16 cellular contexts compared by ENCODE assay signal in genomic region chr3:164018500-164018899, GRCh38.
A peak's percentile ranks its signal among the peaks of the same experiment; 100 is the strongest.
DNase-seq lines count a peak whose midpoint lies in the region; ATAC-seq and TF ChIP-seq lines count a peak whose summit lies in the region.
"Had no signal": no experiment of that assay in that cellular context is flagged by ENCODE, and none has a peak within 500 bp of the region (broad histone marks: within the 10 kb centered on the region; RNA-seq: fewer than 3 reads in every experiment).

No MANE protein-coding gene starts in this region.

- H3K36me3 ChIP-seq in endodermal cell (ENCODE audit: control insufficient read depth, insufficient read depth, low read length): no peaks in the 10 kb centered on the region

- DNase-seq in WTC11 (ENCODE audit: low spot score) (peak; percentile 18), endodermal cell (peak; percentile 45), iPS-NIHi7 (ENCODE audit: extremely low spot score) (peak; percentile 13), midbrain (lab: John Stamatoyannopoulos, UW) (no peak), inferior parietal cortex (ENCODE audit: extremely low spot score) (no peak)
- DNase-seq in activated T-cell treated with anti-CD3 and anti-CD28 coated beads, Interleukin-2, amount 50 U/mL, for 24 hours: no peak
- DNase-seq: C1 segment of cervical spinal cord; Calu3; CD4-positive, alpha-beta memory T cell; COR-L47; DMS53; DMS79 treated with DMSO at 0.1 percent for 48 hours; GF-D8; GOT3; H7 had no signal

- POLR2A ChIA-PET in WTC11 (lab: Charles Lee): no interaction called here

- TF ChIP-seq CTCF in WTC11 (IDR thresholded peaks at IDR 0.05) (no peak), endodermal cell (conservative IDR thresholded peaks at IDR 0.05) (peak; percentile 43)

- no peak overlapping the region for H3K27ac Mint-ChIP-seq in WTC11
- no peak overlapping the region for H3K27ac Mint-ChIP-seq in endodermal cell
- no peak overlapping the region for H3K27ac Mint-ChIP-seq in activated T-cell treated with anti-CD3 and anti-CD28 coated beads, Interleukin-2, amount 50 U/mL, for 24 hours
- H3K27ac Mint-ChIP-seq: CD4-positive, alpha-beta memory T cell had no signal

- no peaks in the 10 kb centered on the region for H3K36me3 Mint-ChIP-seq in WTC11
- H3K36me3 Mint-ChIP-seq in endodermal cell (ENCODE audit: low read depth): no peaks in the 10 kb centered on the region
- H3K36me3 Mint-ChIP-seq in activated T-cell treated with anti-CD3 and anti-CD28 coated beads, Interleukin-2, amount 50 U/mL, for 24 hours (ENCODE audit: low read depth): no peaks in the 10 kb centered on the region
- H3K36me3 Mint-ChIP-seq: CD4-positive, alpha-beta memory T cell had no signal

- no peaks in the 10 kb centered on the region for H3K27me3 ChIP-seq in endodermal cell (ENCODE audit: control insufficient read depth, insufficient read depth, low read length, poor library complexity, severe bottlenecking)

- peak; percentile 85 for ATAC-seq in WTC11
- ATAC-seq: HCT116 had no signal

- no peaks in the 10 kb centered on the region for H3K9me3 ChIP-seq in endodermal cell (ENCODE audit: control insufficient read depth, low read length)

- no peak overlapping the region for H3K27ac ChIP-seq in endodermal cell (ENCODE audit: low read depth, low read length)

- no peak overlapping the region for H3K9ac ChIP-seq in endodermal cell (ENCODE audit: extremely low read depth, low read length, poor library complexity, severe bottlenecking)

- WGBS in endodermal cell (ENCODE audit: insufficient coverage in 1 of 2, insufficient read length in 1 of 2), 2 experiments: 93 to 95% methylated on average over 7 to 9 of the region's 9 CpGs

- H3K4me1 ChIP-seq in endodermal cell (ENCODE audit: control insufficient read depth, insufficient read depth, low read length): no peaks in the 10 kb centered on the region

- no peaks in the 10 kb centered on the region for H3K9me3 Mint-ChIP-seq in WTC11
- no peaks in the 10 kb centered on the region for H3K9me3 Mint-ChIP-seq in endodermal cell
- peaks cover 4% of the 10 kb centered on the region for H3K9me3 Mint-ChIP-seq in activated T-cell treated with anti-CD3 and anti-CD28 coated beads, Interleukin-2, amount 50 U/mL, for 24 hours

- H3K4me3 Mint-ChIP-seq in WTC11 (no peak overlapping the region), endodermal cell (no peak overlapping the region)
- no peak overlapping the region for H3K4me3 Mint-ChIP-seq in activated T-cell treated with anti-CD3 and anti-CD28 coated beads, Interleukin-2, amount 50 U/mL, for 24 hours
- H3K4me3 Mint-ChIP-seq: CD4-positive, alpha-beta memory T cell had no signal

- CTCF ChIA-PET in WTC11 (lab: Charles Lee): no interaction called here

- no peak overlapping the region for H3K4me3 ChIP-seq in endodermal cell (ENCODE audit: low read length)

- H3K27me3 Mint-ChIP-seq in WTC11 (ENCODE audit: low read depth) (no peaks in the 10 kb centered on the region), endodermal cell (ENCODE audit: insufficient read depth) (no peaks in the 10 kb centered on the region)
- H3K27me3 Mint-ChIP-seq in activated T-cell treated with anti-CD3 and anti-CD28 coated beads, Interleukin-2, amount 50 U/mL, for 24 hours: no peaks in the 10 kb centered on the region
- H3K27me3 Mint-ChIP-seq: CD4-positive, alpha-beta memory T cell had no signal

- H3K4me1 Mint-ChIP-seq in WTC11 (no peaks in the 10 kb centered on the region), endodermal cell (no peaks in the 10 kb centered on the region)
- no peaks in the 10 kb centered on the region for H3K4me1 Mint-ChIP-seq in activated T-cell treated with anti-CD3 and anti-CD28 coated beads, Interleukin-2, amount 50 U/mL, for 24 hours (ENCODE audit: low read depth)
- H3K4me1 Mint-ChIP-seq: CD4-positive, alpha-beta memory T cell had no signal

TF ChIP-seq in WTC11, 78 proteins besides CTCF, POLR2A, EP300 and RAD21:
- TF ChIP-seq ATF6 (CRISPR knock-in tag; IDR thresholded peaks at IDR 0.05) (no peak), ZNF121 (CRISPR knock-in tag; IDR thresholded peaks at IDR 0.05) (no peak), CREM (CRISPR knock-in tag; IDR thresholded peaks at IDR 0.05) (no peak), ZNF671 (CRISPR knock-in tag; IDR thresholded peaks at IDR 0.05) (no peak), NFATC4 (CRISPR knock-in tag; IDR thresholded peaks at IDR 0.05) (no peak), GRHL2 (CRISPR knock-in tag; IDR thresholded peaks at IDR 0.05; ENCODE audit: insufficient replicate concordance, severe bottlenecking) (no peak), TP53 (CRISPR knock-in tag; IDR thresholded peaks at IDR 0.05) (no peak), JUN (CRISPR knock-in tag; IDR thresholded peaks at IDR 0.05) (no peak), IRF2 (CRISPR knock-in tag; IDR thresholded peaks at IDR 0.05; ENCODE audit: borderline replicate concordance, low read depth) (no peak)
- TF ChIP-seq, protein P1, sequence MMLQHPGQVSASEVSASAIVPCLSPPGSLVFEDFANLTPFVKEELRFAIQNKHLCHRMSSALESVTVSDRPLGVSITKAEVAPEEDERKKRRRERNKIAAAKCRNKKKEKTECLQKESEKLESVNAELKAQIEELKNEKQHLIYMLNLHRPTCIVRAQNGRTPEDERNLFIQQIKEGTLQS (CRISPR knock-in tag; conservative IDR thresholded peaks at IDR 0.05): no peak
- TF ChIP-seq, protein P2, sequence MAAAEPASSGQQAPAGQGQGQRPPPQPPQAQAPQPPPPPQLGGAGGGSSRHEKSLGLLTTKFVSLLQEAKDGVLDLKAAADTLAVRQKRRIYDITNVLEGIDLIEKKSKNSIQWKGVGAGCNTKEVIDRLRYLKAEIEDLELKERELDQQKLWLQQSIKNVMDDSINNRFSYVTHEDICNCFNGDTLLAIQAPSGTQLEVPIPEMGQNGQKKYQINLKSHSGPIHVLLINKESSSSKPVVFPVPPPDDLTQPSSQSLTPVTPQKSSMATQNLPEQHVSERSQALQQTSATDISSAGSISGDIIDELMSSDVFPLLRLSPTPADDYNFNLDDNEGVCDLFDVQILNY (CRISPR knock-in tag; IDR thresholded peaks at IDR 0.05): no peak

Comparison
In these comparisons a context has a peak if more than half of its experiments do, and no peak if none do; other contexts are left out.
1. DNase-seq: peak in WTC11 (single experiment), endodermal cell (single experiment) and iPS-NIHi7 (single experiment); none in activated T-cell treated with anti-CD3 and anti-CD28 coated beads, Interleukin-2, amount 50 U/mL, for 24 hours (single experiment), midbrain (single experiment) and inferior parietal cortex (single experiment).